In the genomic region with DNA sequence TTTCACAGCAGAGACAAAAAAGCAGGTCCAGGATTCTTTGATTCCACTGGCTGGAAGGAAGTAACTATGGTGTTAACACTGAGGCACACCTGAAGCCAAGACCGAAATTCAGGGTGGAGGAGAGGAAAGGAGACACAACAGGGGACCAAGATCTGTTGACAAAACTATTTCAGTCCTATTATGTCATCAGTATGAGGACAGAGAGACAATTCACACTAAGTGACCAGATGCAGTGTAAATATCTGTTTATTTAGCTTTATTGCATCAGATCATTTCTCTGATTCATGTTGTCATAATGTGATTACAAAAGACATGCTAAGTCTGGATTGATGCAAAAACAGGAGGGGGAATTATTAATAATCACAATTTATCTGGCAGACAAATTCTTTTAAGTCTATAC, we compare ENCODE assay signal across 23 cellular contexts.
DNase-seq lines count a peak whose midpoint lies in the region; ATAC-seq and TF ChIP-seq lines count a peak whose summit lies in the region.
"Had no signal": no experiment of that assay in that cellular context is flagged by ENCODE, and none has a peak within 500 bp of the region (broad histone marks: within the 10 kb centered on the region; RNA-seq: fewer than 3 reads in every experiment).

No MANE protein-coding gene starts in this region.

- POLR2A ChIA-PET in RWPE1 (lab: Yijun Ruan, JAX; ENCODE audit: low non-redundant PET), result no interaction called here

- WGBS in heart left ventricle, 4 donors, result 20 to 46% (median 35%) methylated on average over 1 of the region's 1 CpG
- 60 to 67% methylated on average over 1 of the region's 1 CpG for WGBS in gastroesophageal sphincter (ENCODE audit: low coverage in 1 of 2), 2 donors

- H3K9me3 ChIP-seq in right atrium auricular region (no peaks in the 10 kb centered on the region), heart left ventricle (no peaks in the 10 kb centered on the region), gastroesophageal sphincter (no peaks in the 10 kb centered on the region)
- H3K9me3 ChIP-seq: vagina had no signal

- peak overlapping the region; percentile 6 to 19 for H3K27ac ChIP-seq in right atrium auricular region
- no peak overlapping the region for H3K27ac ChIP-seq in heart left ventricle
- H3K27ac ChIP-seq in RWPE1, result no peak overlapping the region
- no peak overlapping the region for H3K27ac ChIP-seq in gastroesophageal sphincter
- H3K27ac ChIP-seq: foreskin keratinocyte, HL-60, vagina had no signal

- no peak overlapping the region for H3K4me3 Mint-ChIP-seq in activated naive CD8-positive, alpha-beta T cell treated with anti-CD3 and anti-CD28 coated beads, Interleukin-2, amount 50 U/mL, for 24 hours
- H3K4me3 Mint-ChIP-seq: activated T-cell treated with anti-CD3 and anti-CD28 coated beads, Interleukin-2, amount 50 U/mL, for 72 hours; mesothelial cell of epicardium; natural killer cell treated with Interleukin-12 subunit alpha and Interleukin-12 subunit beta and Interleukin-15 and Interleukin-18, amount 100 ng/mL, for 72 hours had no signal

- TF ChIP-seq POLR2A in heart left ventricle (IDR thresholded peaks at IDR 0.05), result no peak
- no peak for TF ChIP-seq POLR2A in gastroesophageal sphincter (IDR thresholded peaks at IDR 0.05)

- TF ChIP-seq EP300 in gastroesophageal sphincter (IDR thresholded peaks at IDR 0.05), result no peak

- no peak for TF ChIP-seq CTCF in right atrium auricular region (IDR thresholded peaks at IDR 0.05)
- TF ChIP-seq CTCF in heart left ventricle (IDR thresholded peaks at IDR 0.05), result no peak
- no peak for TF ChIP-seq CTCF in RWPE1 (conservative IDR thresholded peaks at IDR 0.05; ENCODE audit: low read depth)
- no peak for TF ChIP-seq CTCF in gastroesophageal sphincter (IDR thresholded peaks at IDR 0.05)

- H3K27me3 ChIP-seq in right atrium auricular region, result no peaks in the 10 kb centered on the region
- no peaks in the 10 kb centered on the region for H3K27me3 ChIP-seq in heart left ventricle
- no peaks in the 10 kb centered on the region for H3K27me3 ChIP-seq in gastroesophageal sphincter
- H3K27me3 ChIP-seq: foreskin keratinocyte, vagina had no signal

- no peak for ATAC-seq in heart left ventricle
- ATAC-seq in gastroesophageal sphincter, result peak; percentile 53
- no peak for ATAC-seq in activated naive CD8-positive, alpha-beta T cell treated with anti-CD3 and anti-CD28 coated beads, Interleukin-2, amount 50 U/mL, for 24 hours
- ATAC-seq: activated naive CD4-positive, alpha-beta T cell treated with anti-CD3 and anti-CD28 coated beads, Interleukin-2, amount 50 U/mL, for 72 hours; activated T-cell treated with anti-CD3 and anti-CD28 coated beads, Interleukin-2, amount 50 U/mL, for 72 hours; foreskin keratinocyte; natural killer cell treated with Interleukin-12 subunit alpha and Interleukin-12 subunit beta and Interleukin-15 and Interleukin-18, amount 100 ng/mL, for 72 hours had no signal

- DNase-seq in right atrium auricular region (ENCODE audit: low spot score) (no peak), heart left ventricle (no peak), RWPE1 (ENCODE audit: low spot score) (peak; percentile 14), Kasumi-1 (lab: John Stamatoyannopoulos, UW) (no peak), HK-2 (ENCODE audit: unreplicated experiment) (no peak)
- DNase-seq in activated naive CD8-positive, alpha-beta T cell treated with anti-CD3 and anti-CD28 coated beads, Interleukin-2, amount 50 U/mL, for 24 hours, result no peak
- DNase-seq in activated CD4-positive, alpha-beta T cell treated with anti-CD3 and anti-CD28 coated beads, Interleukin-2, amount 50 U/mL, for 1 hour, result no peak
- DNase-seq: ACHN; activated T-cell treated with anti-CD3 and anti-CD28 coated beads, Interleukin-2, amount 50 U/mL, for 72 hours; DMS153; NCI-H2029 treated with DMSO at 0.1 percent for 48 hours; NCI-H526 treated with DMSO at 0.1 percent for 48 hours; posterior cingulate gyrus; small intestine; stimulated activated CD4-positive, alpha-beta T cell treated with anti-CD3 and anti-CD28 coated beads, Interleukin-4, amount 100 ng/mL, for 24 hours; T1000 had no signal

- intact Hi-C loops in heart left ventricle (cut with DNase I), result loop anchor here in 5 of 10 donors (5.0 to 10.0 kb wide), 2 partner anchors 41 to 114 kb away; no protein-coding TSS in a partner anchor

- H3K36me3 Mint-ChIP-seq in activated naive CD8-positive, alpha-beta T cell treated with anti-CD3 and anti-CD28 coated beads, Interleukin-2, amount 50 U/mL, for 24 hours (ENCODE audit: low read depth), result peaks cover 5% of the 10 kb centered on the region
- H3K36me3 Mint-ChIP-seq: activated naive CD4-positive, alpha-beta T cell treated with anti-CD3 and anti-CD28 coated beads, Interleukin-2, amount 50 U/mL, for 72 hours; natural killer cell treated with Interleukin-12 subunit alpha and Interleukin-12 subunit beta and Interleukin-15 and Interleukin-18, amount 100 ng/mL, for 72 hours had no signal

- H3K27ac Mint-ChIP-seq in activated naive CD8-positive, alpha-beta T cell treated with anti-CD3 and anti-CD28 coated beads, Interleukin-2, amount 50 U/mL, for 24 hours, result no peak overlapping the region
- H3K27ac Mint-ChIP-seq: activated naive CD4-positive, alpha-beta T cell treated with anti-CD3 and anti-CD28 coated beads, Interleukin-2, amount 50 U/mL, for 72 hours; activated T-cell treated with anti-CD3 and anti-CD28 coated beads, Interleukin-2, amount 50 U/mL, for 72 hours; mesothelial cell of epicardium; natural killer cell treated with Interleukin-12 subunit alpha and Interleukin-12 subunit beta and Interleukin-15 and Interleukin-18, amount 100 ng/mL, for 72 hours had no signal

- H3K9me3 Mint-ChIP-seq in activated naive CD8-positive, alpha-beta T cell treated with anti-CD3 and anti-CD28 coated beads, Interleukin-2, amount 50 U/mL, for 24 hours, result no peaks in the 10 kb centered on the region
- H3K9me3 Mint-ChIP-seq: activated naive CD4-positive, alpha-beta T cell treated with anti-CD3 and anti-CD28 coated beads, Interleukin-2, amount 50 U/mL, for 72 hours; activated T-cell treated with anti-CD3 and anti-CD28 coated beads, Interleukin-2, amount 50 U/mL, for 72 hours; mesothelial cell of epicardium; natural killer cell treated with Interleukin-12 subunit alpha and Interleukin-12 subunit beta and Interleukin-15 and Interleukin-18, amount 100 ng/mL, for 72 hours had no signal

- CTCF ChIA-PET in RWPE1 (lab: Yijun Ruan, JAX), result no interaction called here

- H3K36me3 ChIP-seq in right atrium auricular region, result peaks cover 13% of the 10 kb centered on the region
- peaks cover 0 to 24% (median 16%) of the 10 kb centered on the region in 9 donors for H3K36me3 ChIP-seq in heart left ventricle
- H3K36me3 ChIP-seq in gastroesophageal sphincter, result peaks cover 0 to 16% of the 10 kb centered on the region in 2 donors
- H3K36me3 ChIP-seq: vagina had no signal

- H3K4me1 ChIP-seq in right atrium auricular region, result peaks cover 0 to 49% of the 10 kb centered on the region in 2 donors
- H3K4me1 ChIP-seq in heart left ventricle, result peaks cover 0 to 63% (median 32%) of the 10 kb centered on the region in 12 donors
- peaks cover 0 to 32% (median 3%) of the 10 kb centered on the region in 3 donors for H3K4me1 ChIP-seq in gastroesophageal sphincter

- no peaks in the 10 kb centered on the region for H3K27me3 Mint-ChIP-seq in activated naive CD8-positive, alpha-beta T cell treated with anti-CD3 and anti-CD28 coated beads, Interleukin-2, amount 50 U/mL, for 24 hours

- H3K4me3 ChIP-seq in right atrium auricular region, result no peak overlapping the region
- no peak overlapping the region for H3K4me3 ChIP-seq in heart left ventricle
- no peak overlapping the region for H3K4me3 ChIP-seq in gastroesophageal sphincter
- H3K4me3 ChIP-seq: vagina had no signal

- H3K4me1 Mint-ChIP-seq in activated naive CD8-positive, alpha-beta T cell treated with anti-CD3 and anti-CD28 coated beads, Interleukin-2, amount 50 U/mL, for 24 hours, result no peaks in the 10 kb centered on the region

Comparison
In these comparisons a context has a peak if more than half of its experiments do, and no peak if none do; other contexts are left out.
1. H3K27ac ChIP-seq: peak in right atrium auricular region (2 of 2); none in heart left ventricle (0 of 12), RWPE1 (single experiment) and gastroesophageal sphincter (0 of 4).